20 cellular contexts compared by ENCODE assay signal in genomic region chr3:189805375-189806067, GRCh38.
DNase-seq lines count a peak whose midpoint lies in the region; ATAC-seq and TF ChIP-seq lines count a peak whose summit lies in the region.
"Had no signal": no experiment of that assay in that cellular context is flagged by ENCODE, and none has a peak within 500 bp of the region (broad histone marks: within the 10 kb centered on the region; RNA-seq: fewer than 3 reads in every experiment).

No MANE protein-coding gene starts in this region.

- H3K4me1 ChIP-seq in A673 (ENCODE audit: insufficient read depth, low read length, poor library complexity, severe bottlenecking) (peaks cover 24% of the 10 kb centered on the region), HEK293 (ENCODE audit: control insufficient read depth, insufficient read depth, low read length) (no peaks in the 10 kb centered on the region), endodermal cell (ENCODE audit: control insufficient read depth, insufficient read depth, low read length) (peaks cover 13% of the 10 kb centered on the region), neural progenitor cell (peaks cover 13% of the 10 kb centered on the region)

- H2AFZ ChIP-seq in neural progenitor cell (replicated peaks): no peak overlapping the region

- BruUV-seq in A673 (replicated peaks; lab: Mats Ljungman, UMichigan): no TSS peak

- H3K36me3 ChIP-seq in A673 (ENCODE audit: insufficient read depth, low read length, poor library complexity, severe bottlenecking): no peaks in the 10 kb centered on the region
- H3K36me3 ChIP-seq in HEK293 (ENCODE audit: control insufficient read depth in 2 of 2, insufficient read depth in 1 of 2, low read length in 2 of 2): no peaks in the 10 kb centered on the region
- H3K36me3 ChIP-seq in endodermal cell (ENCODE audit: control insufficient read depth, insufficient read depth, low read length): no peaks in the 10 kb centered on the region
- no peaks in the 10 kb centered on the region for H3K36me3 ChIP-seq in neural progenitor cell

- H3K36me3 Mint-ChIP-seq in endodermal cell (ENCODE audit: low read depth) (no peaks in the 10 kb centered on the region), neural progenitor cell (no peaks in the 10 kb centered on the region)

- CTCF ChIA-PET in A673 (lab: Charles Lee): interaction anchor here (0.6 kb wide), 1 partner anchor 13 kb away, joined by 3 read pairs; no protein-coding TSS in a partner anchor
- CTCF ChIA-PET in HEK293 (lab: Yijun Ruan, JAX): interaction anchor here (0.7 kb wide), 1 partner anchor 21 kb away, joined by 5 read pairs; no protein-coding TSS in a partner anchor

- H3K4me1 Mint-ChIP-seq in endodermal cell: peaks cover 25% of the 10 kb centered on the region
- H3K4me1 Mint-ChIP-seq in neural progenitor cell: peaks cover 13% of the 10 kb centered on the region

- no peaks in the 10 kb centered on the region for H3K9me3 Mint-ChIP-seq in endodermal cell
- H3K9me3 Mint-ChIP-seq in neural progenitor cell: peaks cover 6% of the 10 kb centered on the region
- H3K9me3 Mint-ChIP-seq: HFFc6 had no signal

- peaks cover 6% of the 10 kb centered on the region for H3F3A ChIP-seq in neural progenitor cell (ENCODE audit: low read depth)

- H3K4me3 Mint-ChIP-seq in endodermal cell: no peak overlapping the region
- peak overlapping the region; percentile 4 for H3K4me3 Mint-ChIP-seq in neural progenitor cell
- H3K4me3 Mint-ChIP-seq: HFFc6 had no signal

- POLR2A ChIA-PET in A673 (lab: Charles Lee; ENCODE audit: low non-redundant PET) (no interaction called here), HEK293 (lab: Yijun Ruan, JAX) (no interaction called here)

- H3K27me3 ChIP-seq in A673 (replicated peaks; ENCODE audit: insufficient read depth, low read depth, low read length, poor library complexity) (no peaks in the 10 kb centered on the region), endodermal cell (ENCODE audit: control insufficient read depth, insufficient read depth, low read length, poor library complexity, severe bottlenecking) (peaks cover 29% of the 10 kb centered on the region), neural progenitor cell (peaks cover 100% of the 10 kb centered on the region)

- no peaks in the 10 kb centered on the region for H3K9me3 ChIP-seq in A673 (ENCODE audit: low read depth, low read length, poor library complexity, severe bottlenecking)
- no peaks in the 10 kb centered on the region for H3K9me3 ChIP-seq in HEK293 (ENCODE audit: control insufficient read depth, insufficient read depth, low read depth, low read length)
- H3K9me3 ChIP-seq in endodermal cell (ENCODE audit: control insufficient read depth, low read length): no peaks in the 10 kb centered on the region
- H3K9me3 ChIP-seq in neural progenitor cell (ENCODE audit: low read depth): no peaks in the 10 kb centered on the region
- H3K9me3 ChIP-seq: SK-N-SH had no signal

- peaks cover 19% of the 10 kb centered on the region for H4K20me1 ChIP-seq in neural progenitor cell (ENCODE audit: low read depth)

- no peaks in the 10 kb centered on the region for H3K79me2 ChIP-seq in neural progenitor cell (ENCODE audit: low read depth)

- H3K27ac ChIP-seq in A673 (ENCODE audit: low read depth, low read length, poor library complexity, severe bottlenecking) (peak overlapping the region; percentile 64), HEK293 (ENCODE audit: extremely low read depth, low read depth, low read length) (no peak overlapping the region), endodermal cell (ENCODE audit: low read depth, low read length) (no peak overlapping the region), neural progenitor cell (no peak overlapping the region), coronary artery (no peak overlapping the region)

- H3K27me3 Mint-ChIP-seq in endodermal cell (ENCODE audit: insufficient read depth): peaks cover 16% of the 10 kb centered on the region
- H3K27me3 Mint-ChIP-seq in neural progenitor cell (ENCODE audit: insufficient read depth, low read depth): peaks cover 35% of the 10 kb centered on the region

- H3K27ac Mint-ChIP-seq in endodermal cell: peak overlapping the region; percentile 4
- H3K27ac Mint-ChIP-seq in neural progenitor cell: no peak overlapping the region
- H3K27ac Mint-ChIP-seq: HFFc6 had no signal

- intact Hi-C loops in A673 (cut with micrococcal nuclease; ENCODE audit: unreplicated experiment): no loop called here

- no peak overlapping the region for H3K4me3 ChIP-seq in A673 (ENCODE audit: low read depth, low read length, poor library complexity, severe bottlenecking)
- H3K4me3 ChIP-seq in HEK293 (ENCODE audit: low read depth, low read length): no peak overlapping the region
- no peak overlapping the region for H3K4me3 ChIP-seq in endodermal cell (ENCODE audit: low read length)
- H3K4me3 ChIP-seq in neural progenitor cell: no peak overlapping the region
- H3K4me3 ChIP-seq in coronary artery: no peak overlapping the region
- H3K4me3 ChIP-seq: GM12878 had no signal

- 55 to 87% methylated on average over 1 to 4 of the region's 4 CpGs for WGBS in endodermal cell (ENCODE audit: insufficient coverage in 1 of 2, insufficient read length in 1 of 2), 2 experiments

- TF ChIP-seq CTCF in A673 (conservative IDR thresholded peaks at IDR 0.05; ENCODE audit: low read depth, low read length): no peak
- TF ChIP-seq CTCF in HEK293 (tag by site-specific recombination; IDR thresholded peaks at IDR 0.05): no peak
- no peak for TF ChIP-seq CTCF in endodermal cell (conservative IDR thresholded peaks at IDR 0.05)
- no peak for TF ChIP-seq CTCF in neural progenitor cell (IDR thresholded peaks at IDR 0.05)
- TF ChIP-seq CTCF in coronary artery (IDR thresholded peaks at IDR 0.05): no peak

- H3K9ac ChIP-seq in endodermal cell (ENCODE audit: extremely low read depth, low read length, poor library complexity, severe bottlenecking) (peak overlapping the region; percentile 23), neural progenitor cell (no peak overlapping the region)
- H3K9ac ChIP-seq: SK-N-SH had no signal

- no peak overlapping the region for H3K4me2 ChIP-seq in neural progenitor cell
- H3K4me2 ChIP-seq: SK-N-SH had no signal

- no peak for ATAC-seq in HG03039 (IDR thresholded peaks at IDR 0.05; ENCODE audit: unreplicated experiment)
- ATAC-seq: GM12878, PC-3, Right ventricle myocardium inferior had no signal

- no peak for DNase-seq in A673 (ENCODE audit: low spot score)
- DNase-seq in endodermal cell: no peak
- DNase-seq in neural progenitor cell (ENCODE audit: low spot score): no peak
- no peak for DNase-seq in coronary artery (ENCODE audit: low spot score)
- DNase-seq in NCI-H2081 treated with DMSO at 0.1 percent for 48 hours (lab: John Stamatoyannopoulos, UW): no peak
- DNase-seq in glomerular visceral epithelial cell (ENCODE audit: extremely low spot score): no peak
- DNase-seq: AML-193; DMS53; HFFc6; Kasumi-1; NCI-H2029 treated with DMSO at 0.1 percent for 48 hours; NCI-H2227 treated with DMSO at 0.1 percent for 48 hours; NCI-H526 treated with DMSO at 0.1 percent for 48 hours; NK-92 treated with Interleukin-12 subunit alpha and Interleukin-12 subunit beta, amount 100 ng/mL, for 24 hours; PC-3; SK-N-SH had no signal

TF ChIP-seq in HEK293, 187 proteins besides CTCF, POLR2A, EP300 and RAD21:
- TF ChIP-seq ZNF600 (tag by site-specific recombination; IDR thresholded peaks at IDR 0.05) (no peak), ZNF76 (tag by site-specific recombination; IDR thresholded peaks at IDR 0.05; ENCODE audit: borderline replicate concordance, low read depth) (no peak), ZNF704 (tag by site-specific recombination; IDR thresholded peaks at IDR 0.05) (no peak), ZNF184 (tag by site-specific recombination; IDR thresholded peaks at IDR 0.05) (no peak), ZNF768 (tag by site-specific recombination; IDR thresholded peaks at IDR 0.05) (no peak), ZNF362 (tag by site-specific recombination; IDR thresholded peaks at IDR 0.05) (0 out of 2 replicates have a peak, but pooled peaks have one; percentile 19)
TF ChIP-seq in HEK293: peak in this region for 1.
